10 cellular contexts compared by ENCODE assay signal in the genomic region with DNA sequence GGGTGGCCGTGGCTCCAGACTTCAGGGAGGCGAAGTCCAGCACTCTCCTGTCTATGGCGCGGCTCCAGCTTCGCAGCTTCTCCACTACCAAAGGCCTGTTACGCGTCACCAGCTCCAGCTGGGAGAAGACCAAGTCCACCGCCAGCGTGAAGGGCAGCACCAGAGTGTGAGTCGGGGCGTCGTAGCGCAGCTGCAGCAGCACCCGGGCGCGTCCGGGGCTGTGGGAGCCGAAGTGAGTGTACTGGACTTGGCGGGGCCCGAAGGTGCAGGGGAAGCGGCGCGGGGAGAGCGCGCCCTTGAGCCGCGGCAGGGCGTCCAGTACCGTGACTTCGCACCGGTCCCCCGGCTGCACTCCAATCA. TPM values are rescaled to one million over a fixed set of nuclear protein-coding genes. Genes with fewer than 3 reads are reported as not detected.
A peak's percentile ranks its signal among the peaks of the same experiment; 100 is the strongest.
DNase-seq lines count a peak whose midpoint lies in the region; ATAC-seq, FAIRE-seq and TF ChIP-seq lines count a peak whose summit lies in the region.
"Had no signal": no experiment of that assay in that cellular context is flagged by ENCODE, and none has a peak within 500 bp of the region (broad histone marks: within the 10 kb centered on the region; RNA-seq: fewer than 3 reads in every experiment).

No MANE protein-coding gene starts in this region.

- H3K27ac Mint-ChIP-seq in CD8-positive, alpha-beta T cell, result no peak overlapping the region
- no peak overlapping the region for H3K27ac Mint-ChIP-seq in nephron progenitor cell

- peaks cover 22% of the 10 kb centered on the region for H3K4me1 ChIP-seq in CD8-positive, alpha-beta T cell (ENCODE audit: insufficient read depth, low read length)
- no peaks in the 10 kb centered on the region for H3K4me1 ChIP-seq in HUES48 (ENCODE audit: control insufficient read depth, insufficient read depth, low read length)

- no peak for TF ChIP-seq CTCF in CD8-positive, alpha-beta T cell (IDR thresholded peaks at IDR 0.05)
- no peak for TF ChIP-seq CTCF in nephron progenitor cell (IDR thresholded peaks at IDR 0.05)

- H3K4me1 Mint-ChIP-seq in CD8-positive, alpha-beta T cell (ENCODE audit: low read depth), result peaks cover 7% of the 10 kb centered on the region
- H3K4me1 Mint-ChIP-seq in nephron progenitor cell, result peaks cover 5% of the 10 kb centered on the region

- no peaks in the 10 kb centered on the region for H3K36me3 Mint-ChIP-seq in CD8-positive, alpha-beta T cell
- H3K36me3 Mint-ChIP-seq in nephron progenitor cell (ENCODE audit: low read depth), result no peaks in the 10 kb centered on the region

- no peak overlapping the region for H3K27ac ChIP-seq in CD8-positive, alpha-beta T cell (ENCODE audit: low read depth, low read length)
- no peak overlapping the region for H3K27ac ChIP-seq in HUES48 (ENCODE audit: low read depth, low read length)

- H3K9ac ChIP-seq in HUES48 (ENCODE audit: low read depth, low read length), result no peak overlapping the region

- no peak for DNase-seq in CD8-positive, alpha-beta T cell
- DNase-seq in ecto neural progenitor cell (ENCODE audit: low spot score) (peak; percentile 50), nephron progenitor cell (peak; percentile 59), RCC 7860 (ENCODE audit: low spot score) (no peak), NCI-H524 treated with DMSO at 0.1 percent for 48 hours (lab: John Stamatoyannopoulos, UW) (no peak), NCI-H2081 treated with DMSO at 0.1 percent for 48 hours (lab: John Stamatoyannopoulos, UW) (no peak)
- DNase-seq: activated naive CD4-positive, alpha-beta T cell treated with Interleukin-2 at 50 U/mL for 16 hours had no signal

- H3K36me3 ChIP-seq in CD8-positive, alpha-beta T cell (ENCODE audit: insufficient read depth, low read length), result no peaks in the 10 kb centered on the region
- no peaks in the 10 kb centered on the region for H3K36me3 ChIP-seq in HUES48 (ENCODE audit: control insufficient read depth, insufficient read depth, low read length)

- intact Hi-C loops in CD8-positive, alpha-beta T cell (cut with DNase I, micrococcal nuclease), result no loop called here

- peaks cover 37% of the 10 kb centered on the region for H3K27me3 Mint-ChIP-seq in CD8-positive, alpha-beta T cell (ENCODE audit: low read depth)
- H3K27me3 Mint-ChIP-seq in nephron progenitor cell (ENCODE audit: low read depth, poor library complexity), result peaks cover 96% of the 10 kb centered on the region

- CTCF ChIA-PET in CD8-positive, alpha-beta T cell (lab: Charles Lee), result no interaction called here

- H3K9me3 ChIP-seq in CD8-positive, alpha-beta T cell (ENCODE audit: low read length), result no peaks in the 10 kb centered on the region
- H3K9me3 ChIP-seq in HUES48 (ENCODE audit: control insufficient read depth, insufficient read depth, low read length), result no peaks in the 10 kb centered on the region

- H3K4me3 ChIP-seq in CD8-positive, alpha-beta T cell (ENCODE audit: low read depth, low read length), result peak overlapping the region; percentile 11
- peak overlapping the region; percentile 63 for H3K4me3 ChIP-seq in HUES48 (ENCODE audit: low read depth, low read length)

- no peak for FAIRE-seq in RCC 7860 (lab: Jason Lieb, UNC)

- H3K9me3 Mint-ChIP-seq in CD8-positive, alpha-beta T cell, result peaks cover 4% of the 10 kb centered on the region
- peaks cover 8% of the 10 kb centered on the region for H3K9me3 Mint-ChIP-seq in nephron progenitor cell

- POLR2A ChIA-PET in CD8-positive, alpha-beta T cell (lab: Charles Lee), result no interaction called here

- no peak overlapping the region for H3K4me3 Mint-ChIP-seq in CD8-positive, alpha-beta T cell
- H3K4me3 Mint-ChIP-seq in nephron progenitor cell, result peak overlapping the region; percentile 81

- ATAC-seq in CD8-positive, alpha-beta T cell, result no peak
- no peak for ATAC-seq in GM19463 (IDR thresholded peaks at IDR 0.05; ENCODE audit: unreplicated experiment)

- H3K27me3 ChIP-seq in CD8-positive, alpha-beta T cell (ENCODE audit: insufficient read depth, low read length), result peaks cover 13% of the 10 kb centered on the region
- H3K27me3 ChIP-seq in HUES48 (ENCODE audit: control insufficient read depth, insufficient read depth, low read length), result peaks cover 72% of the 10 kb centered on the region

RNA-seq across cellular contexts. Expression of a gene that starts 0.4 kb away (rescaled TPM):
- total RNA-seq in CD8-positive, alpha-beta T cell, result not detected
- total RNA-seq: M059J had no signal

Comparison
In these comparisons a context has a peak if more than half of its experiments do, and no peak if none do; other contexts are left out.
1. DNase-seq: peak in ecto neural progenitor cell (single experiment) and nephron progenitor cell (single experiment); none in CD8-positive, alpha-beta T cell (0 of 7), RCC 7860 (single experiment), NCI-H524 treated with DMSO at 0.1 percent for 48 hours (single experiment) and NCI-H2081 treated with DMSO at 0.1 percent for 48 hours (single experiment).